31 cellular contexts compared by ENCODE assay signal in genomic region chr4:128536746-128537145, GRCh38.
"Had no signal": no experiment of that assay in that cellular context is flagged by ENCODE, and none has a peak within 500 bp of the region (broad histone marks: within the 10 kb centered on the region; RNA-seq: fewer than 3 reads in every experiment).

No MANE protein-coding gene starts in this region.

- H3K36me3 ChIP-seq: colonic mucosa, esophagus squamous epithelium, heart right ventricle, left lung, neural progenitor cell, ovary, right lobe of liver, stomach, tibial artery, upper lobe of left lung had no signal

- H3K27me3 ChIP-seq: colonic mucosa, esophagus squamous epithelium, heart right ventricle, left lung, neural progenitor cell, ovary, right lobe of liver, stomach, tibial artery, upper lobe of left lung had no signal

- H3K4me1 Mint-ChIP-seq: nephron, neural progenitor cell had no signal

- FAIRE-seq: urothelium cell line had no signal

- H2AFZ ChIP-seq: neural progenitor cell had no signal

- H3K4me3 Mint-ChIP-seq: dendritic cell treated with granulocyte-macrophage colony-stimulating factor and Interleukin-4, amounts not matched to agents 40 ng/mL and 50 ng/mL, for 4 days; endodermal cell; naive thymus-derived CD4-positive, alpha-beta T cell; nephron; neural progenitor cell had no signal

- H3K9ac ChIP-seq: neural progenitor cell had no signal

- H3K36me3 Mint-ChIP-seq: naive thymus-derived CD4-positive, alpha-beta T cell; neural progenitor cell had no signal

- H3K9me3 Mint-ChIP-seq: dendritic cell treated with granulocyte-macrophage colony-stimulating factor and Interleukin-4, amounts not matched to agents 40 ng/mL and 50 ng/mL, for 4 days had no signal

- H3K4me3 ChIP-seq: colonic mucosa, esophagus squamous epithelium, heart right ventricle, left lung, neural progenitor cell, ovary, right lobe of liver, smooth muscle cell, stomach, tibial artery, upper lobe of left lung had no signal

- H3K4me2 ChIP-seq: neural progenitor cell, smooth muscle cell had no signal

- H3K27me3 Mint-ChIP-seq: progenitor cell of endocrine pancreas had no signal

- H3K27ac Mint-ChIP-seq: dendritic cell treated with granulocyte-macrophage colony-stimulating factor and Interleukin-4, amounts not matched to agents 40 ng/mL and 50 ng/mL, for 4 days; endodermal cell; naive thymus-derived CD4-positive, alpha-beta T cell; nephron; neural progenitor cell; progenitor cell of endocrine pancreas had no signal

- H3K27ac ChIP-seq: colonic mucosa, epithelial cell of prostate, esophagus squamous epithelium, heart right ventricle, left lung, neural progenitor cell, ovary, right lobe of liver, stomach, tibial artery, upper lobe of left lung had no signal

- H3K9me3 ChIP-seq: colonic mucosa, esophagus squamous epithelium, heart right ventricle, left lung, ovary, right lobe of liver, stomach, tibial artery, upper lobe of left lung had no signal

- DNase-seq: cerebellar nuclear complex; colonic mucosa; effector CD8-positive, alpha-beta T cell; endodermal cell; esophagus squamous epithelium; foreskin melanocyte; glutamatergic neuron; heart right ventricle; hippocampal formation; left cardiac atrium; left lung; mesendoderm; midbrain; naive thymus-derived CD4-positive, alpha-beta T cell; ovary; right lobe of liver; stimulated activated CD4-positive, alpha-beta T cell treated with anti-CD3 and anti-CD28 coated beads, Interleukin-12 subunit alpha, Interleukin-12 subunit beta, amount 100 ng/mL, for 4 hours; stimulated activated CD4-positive, alpha-beta T cell treated with anti-CD3 and anti-CD28 coated beads, Interleukin-1b, Interleukin-23, amount 100 ng/mL, for 48 hours; stimulated activated CD4-positive, alpha-beta T cell treated with anti-CD3 and anti-CD28 coated beads, Interleukin-4, amount 100 ng/mL, for 1 hour; stimulated activated CD8-positive, alpha-beta memory T cell treated with anti-CD3 and anti-CD28 coated beads, Interleukin-4, amount 100 ng/mL, for 48 hours; stimulated activated naive CD4-positive, alpha-beta T cell treated with Interleukin-2 at 50 U/mL for 16 hours; stomach; tibial artery; upper lobe of left lung had no signal

- ATAC-seq: left cardiac atrium; left lung; naive thymus-derived CD4-positive, alpha-beta T cell; right lobe of liver had no signal

- H3K4me1 ChIP-seq: colonic mucosa, left lung, neural progenitor cell, right lobe of liver, stomach had no signal
